In genomic region chr17:71548540-71549190, GRCh38 we compare ENCODE assay signal across 24 cellular contexts.
DNase-seq lines count a peak whose midpoint lies in the region; ATAC-seq, FAIRE-seq and TF ChIP-seq lines count a peak whose summit lies in the region.
"Had no signal": no experiment of that assay in that cellular context is flagged by ENCODE, and none has a peak within 500 bp of the region (broad histone marks: within the 10 kb centered on the region; RNA-seq: fewer than 3 reads in every experiment).

No MANE protein-coding gene starts in this region.

- H3K56ac ChIP-seq in IMR-90 (ENCODE audit: extremely low read depth, insufficient read depth, low read length): no peak overlapping the region

- H4K5ac ChIP-seq in IMR-90 (ENCODE audit: low read depth, low read length): no peak overlapping the region; the same call in 1 of the 2 replicates

- H3K4me2 ChIP-seq in IMR-90 (ENCODE audit: low read depth, low read length): no peak overlapping the region
- H3K4me2 ChIP-seq: KMS-11, neural progenitor cell had no signal

- H3K9me3 ChIP-seq in IMR-90 (ENCODE audit: control insufficient read depth, insufficient read depth, low read length): no peaks in the 10 kb centered on the region
- no peaks in the 10 kb centered on the region for H3K9me3 ChIP-seq in left lung
- no peaks in the 10 kb centered on the region for H3K9me3 ChIP-seq in pancreas
- H3K9me3 ChIP-seq: psoas muscle, thoracic aorta had no signal

- H3K27ac ChIP-seq in IMR-90 (ENCODE audit: insufficient read depth, low read length): no peak overlapping the region
- H3K27ac ChIP-seq in left lung: no peak overlapping the region
- H3K27ac ChIP-seq in pancreas: no peak overlapping the region
- H3K27ac ChIP-seq: KMS-11, neural progenitor cell, psoas muscle, thoracic aorta had no signal

- H2BK15ac ChIP-seq in IMR-90 (ENCODE audit: low read depth, low read length): no peak overlapping the region; the same call in 2 of the 3 replicates

- in situ Hi-C loops in IMR-90 (cut with MboI; ENCODE audit: low sequenced_read_pairs): no loop called here
- in situ Hi-C loops in astrocyte of the cerebellum (cut with HindIII; ENCODE audit: low sequenced_read_pairs): no loop called here

- intact Hi-C loops in IMR-90 (cut with micrococcal nuclease): no loop called here
- intact Hi-C loops in left lung (cut with DNase I): no loop called here
- intact Hi-C loops in pancreas (cut with DNase I): no loop called here

- peak overlapping the region; percentile 23; the same call in 1 of the 2 replicates for H3K4ac ChIP-seq in IMR-90 (ENCODE audit: low read depth, low read length)

- no peaks in the 10 kb centered on the region for H3K9me1 ChIP-seq in IMR-90 (ENCODE audit: insufficient read depth, low read length)

- peak; percentile 34 for DNase-seq in EH (ENCODE audit: low read depth)
- peak; percentile 11 for DNase-seq in IMR-90
- DNase-seq in astrocyte of the cerebellum (ENCODE audit: low read depth): peak; percentile 15
- peak; percentile 36 for DNase-seq in kidney tubule cell (ENCODE audit: low spot score)
- no peak for DNase-seq in left lung
- DNase-seq in T-helper 9 cell: no peak
- no peak for DNase-seq in pancreas
- DNase-seq: activated CD4-positive, alpha-beta memory T cell treated with anti-CD3 and anti-CD28 coated beads, Interleukin-2, amount 10 ng/mL, durations not matched to agents 7 days and 5 days; activated CD4-positive, CD25-positive, alpha-beta regulatory T cell; activated effector memory CD4-positive, alpha-beta T cell treated with Interleukin-2 at 50 U/mL for 16 hours; CD8-positive, alpha-beta T cell; foreskin melanocyte; MV-4-11; NCI-H2171; NCI-H524 treated with DMSO at 0.1 percent for 48 hours; psoas muscle; stimulated activated CD4-positive, alpha-beta T cell treated with anti-CD3 and anti-CD28 coated beads, Interleukin-2, amount 100 ng/mL, for 48 hours; stimulated activated naive B cell treated with anti-CD40 and anti-IgM and Interleukin-4, amounts not matched to agents 10 μg/mL and 1 μg/mL and 100 μg/mL, for 72 hours had no signal

- no peak overlapping the region for H2AFZ ChIP-seq in IMR-90 (replicated peaks; ENCODE audit: low read length, poor library complexity)
- H2AFZ ChIP-seq: neural progenitor cell had no signal

- H3K36me3 ChIP-seq in IMR-90 (ENCODE audit: control insufficient read depth, insufficient read depth, low read length) (no peaks in the 10 kb centered on the region), left lung (no peaks in the 10 kb centered on the region), pancreas (no peaks in the 10 kb centered on the region)
- H3K36me3 ChIP-seq: neural progenitor cell, thoracic aorta had no signal

- BruUV-seq in IMR-90 (replicated peaks; lab: Mats Ljungman, UMichigan): no TSS peak

- peaks cover 6% of the 10 kb centered on the region; the same call in 1 of the 2 replicates for H3K4me1 ChIP-seq in IMR-90 (ENCODE audit: control insufficient read depth, insufficient read depth, low read length)
- no peaks in the 10 kb centered on the region for H3K4me1 ChIP-seq in left lung
- H3K4me1 ChIP-seq in pancreas: no peaks in the 10 kb centered on the region
- H3K4me1 ChIP-seq: neural progenitor cell, psoas muscle had no signal

- no peak for TF ChIP-seq POLR2A in IMR-90 (IDR thresholded peaks at IDR 0.05; ENCODE audit: low read depth, low read length)

- H3K9ac ChIP-seq in IMR-90 (ENCODE audit: low read depth, low read length): no peak overlapping the region
- H3K9ac ChIP-seq: KMS-11, neural progenitor cell had no signal

- H2AK5ac ChIP-seq in IMR-90 (ENCODE audit: low read depth, low read length): no peak overlapping the region

- no peak overlapping the region; the same call in 1 of the 2 replicates for H3K14ac ChIP-seq in IMR-90 (replicated peaks; ENCODE audit: low read depth, low read length)

- H3K18ac ChIP-seq in IMR-90 (ENCODE audit: low read depth, low read length): peak overlapping the region; percentile 55; the same call in 1 of the 2 replicates

- CTCF ChIA-PET in IMR-90 (lab: Yijun Ruan, JAX): no interaction called here

- 93% methylated on average over 2 of the region's 5 CpGs; no CpG with 5 or more reads in 1 of the 2 experiments for WGBS in IMR-90 (ENCODE audit: extremely low coverage in 2 of 2, insufficient read length in 1 of 2), 2 experiments
- WGBS in pancreas, 2 donors: 68 to 75% methylated on average over 5 of the region's 5 CpGs

- H2AK9ac ChIP-seq in IMR-90 (replicated peaks; ENCODE audit: low read depth, low read length, poor library complexity): no peak overlapping the region

- POLR2A ChIA-PET in IMR-90 (lab: Charles Lee; ENCODE audit: unreplicated experiment): no interaction called here

- no peak overlapping the region for H3K4me3 ChIP-seq in IMR-90 (ENCODE audit: insufficient read depth, low read depth, low read length)
- H3K4me3 ChIP-seq in astrocyte of the cerebellum (ENCODE audit: low read depth, low read length): no peak overlapping the region
- no peak overlapping the region for H3K4me3 ChIP-seq in left lung
- H3K4me3 ChIP-seq in pancreas: no peak overlapping the region
- H3K4me3 ChIP-seq: neural progenitor cell, psoas muscle, thoracic aorta had no signal

- ATAC-seq in IMR-90 (ENCODE audit: low read depth) (no peak), left lung (no peak), HG02610 (IDR thresholded peaks at IDR 0.05; ENCODE audit: unreplicated experiment) (no peak), pancreas (no peak)
- ATAC-seq: CD8-positive, alpha-beta T cell; psoas muscle; stimulated activated naive B cell treated with anti-CD40 and anti-IgM and Interleukin-4, amounts not matched to agents 10 μg/mL and 1 μg/mL and 100 μg/mL, for 72 hours had no signal

- no peak for TF ChIP-seq RAD21 in IMR-90 (IDR thresholded peaks at IDR 0.05; ENCODE audit: low read length)

- dilution Hi-C loops in IMR-90 (cut with HindIII; ENCODE audit: low sequenced_read_pairs, unreplicated experiment): no loop called here

- H4K91ac ChIP-seq in IMR-90 (ENCODE audit: insufficient read depth, low read depth, low read length): no peak overlapping the region

- H3K23ac ChIP-seq in IMR-90 (ENCODE audit: low read depth, low read length): no peak overlapping the region

- no peaks in the 10 kb centered on the region for H4K20me1 ChIP-seq in IMR-90 (ENCODE audit: insufficient read depth, low read length)

- H3K27me3 ChIP-seq in IMR-90 (ENCODE audit: control insufficient read depth, insufficient read depth, low read length) (no peaks in the 10 kb centered on the region), left lung (no peaks in the 10 kb centered on the region), pancreas (no peaks in the 10 kb centered on the region)
- H3K27me3 ChIP-seq: neural progenitor cell had no signal

- peak overlapping the region in 1 of 2 experiments; percentile 12; a peak in 1 of 4 replicates for H4K8ac ChIP-seq in IMR-90 (ENCODE audit: low read depth in 2 of 2, low read length in 2 of 2)

- FAIRE-seq in pancreas (lab: Jason Lieb, UNC): no peak
- FAIRE-seq: GM12891, H1 had no signal

- TF ChIP-seq CTCF in IMR-90 (conservative IDR thresholded peaks at IDR 0.05; ENCODE audit: low read depth, low read length) (no peak), astrocyte of the cerebellum (IDR thresholded peaks at IDR 0.05; ENCODE audit: low read depth, low read length, missing control alignments) (no peak), left lung (IDR thresholded peaks at IDR 0.05) (no peak), pancreas (IDR thresholded peaks at IDR 0.05) (no peak)

- H3K79me1 ChIP-seq in IMR-90 (ENCODE audit: low read depth in 1 of 2, low read length in 2 of 2): no peaks in the 10 kb centered on the region

- peak overlapping the region; percentile 14 for H2BK5ac ChIP-seq in IMR-90 (ENCODE audit: low read depth, low read length, poor library complexity, severe bottlenecking)

- H2BK20ac ChIP-seq in IMR-90 (ENCODE audit: low read depth, low read length): no peak overlapping the region

- H2BK120ac ChIP-seq in IMR-90 (ENCODE audit: low read depth, low read length): 0 out of 2 replicates have a peak overlapping the region, but pooled peaks have one; percentile 5

TF ChIP-seq in IMR-90, 13 proteins besides CTCF, POLR2A, EP300 and RAD21:
- no peak for TF ChIP-seq FOS (IDR thresholded peaks at IDR 0.05; ENCODE audit: low read depth, low read length)
- no peak for TF ChIP-seq CHD1 (IDR thresholded peaks at IDR 0.05; ENCODE audit: low read depth, low read length)
- no peak for TF ChIP-seq RFX5 (IDR thresholded peaks at IDR 0.05; ENCODE audit: low read depth, low read length)
- TF ChIP-seq NFE2L2 (IDR thresholded peaks at IDR 0.05; ENCODE audit: low read depth, low read length): peak; percentile 87
- TF ChIP-seq MXI1 (IDR thresholded peaks at IDR 0.05; ENCODE audit: borderline replicate concordance, low read depth, low read length): no peak
- no peak for TF ChIP-seq MAZ (IDR thresholded peaks at IDR 0.05; ENCODE audit: borderline replicate concordance, low read depth, low read length)
- no peak for TF ChIP-seq MAFK (IDR thresholded peaks at IDR 0.05; ENCODE audit: low read depth, low read length)
TF ChIP-seq in IMR-90: peak in this region for 1.

Comparison
In these comparisons a context has a peak if more than half of its experiments do, and no peak if none do; other contexts are left out.
1. DNase-seq: peak in EH (single experiment), IMR-90 (single experiment), astrocyte of the cerebellum (single experiment) and kidney tubule cell (single experiment); none in left lung (0 of 2), T-helper 9 cell (single experiment) and pancreas (0 of 6).